ENCODE assay signal across 19 cellular contexts in genomic region chr2:33365264-33365663, GRCh38.
"Had no signal": no experiment of that assay in that cellular context is flagged by ENCODE, and none has a peak within 500 bp of the region (broad histone marks: within the 10 kb centered on the region; RNA-seq: fewer than 3 reads in every experiment).

No MANE protein-coding gene starts in this region.

- DNase-seq: activated CD4-positive, alpha-beta memory T cell treated with anti-CD3 and anti-CD28 coated beads for 36 hours; activated naive CD8-positive, alpha-beta T cell treated with anti-CD3 and anti-CD28 coated beads for 36 hours; activated T-cell treated with anti-CD3 and anti-CD28 coated beads for 4 hours; amniotic stem cell; body of pancreas; effector memory CD4-positive, alpha-beta T cell; foreskin fibroblast; glutamatergic neuron; hippocampal formation; nephron progenitor cell; nucleus accumbens; stimulated activated naive CD8-positive, alpha-beta T cell treated with anti-CD3 and anti-CD28 coated beads, Interleukin-15, Interleukin-2, amounts not matched to agents 100 U/mL and 50 U/mL, for 24 hours; T-helper 2 cell; trophoblast cell had no signal

- H3K27me3 ChIP-seq: body of pancreas, vagina had no signal

- ATAC-seq: body of pancreas; stimulated activated naive CD8-positive, alpha-beta T cell treated with anti-CD3 and anti-CD28 coated beads, Interleukin-15, Interleukin-2, amounts not matched to agents 100 U/mL and 50 U/mL, for 24 hours had no signal

- H3K27me3 Mint-ChIP-seq: activated naive CD8-positive, alpha-beta T cell treated with anti-CD3 and anti-CD28 coated beads for 36 hours; central memory CD8-positive, alpha-beta T cell had no signal

- H3K9me3 ChIP-seq: body of pancreas, vagina had no signal

- H3K4me3 Mint-ChIP-seq: activated CD4-positive, alpha-beta memory T cell treated with anti-CD3 and anti-CD28 coated beads for 36 hours; activated naive CD8-positive, alpha-beta T cell treated with anti-CD3 and anti-CD28 coated beads for 36 hours; central memory CD8-positive, alpha-beta T cell; mesothelial cell of epicardium; nephron progenitor cell had no signal

- H3K4me1 Mint-ChIP-seq: activated naive CD8-positive, alpha-beta T cell treated with anti-CD3 and anti-CD28 coated beads for 36 hours; central memory CD8-positive, alpha-beta T cell; nephron progenitor cell had no signal

- H3K36me3 Mint-ChIP-seq: activated CD4-positive, alpha-beta memory T cell treated with anti-CD3 and anti-CD28 coated beads for 36 hours; activated naive CD8-positive, alpha-beta T cell treated with anti-CD3 and anti-CD28 coated beads for 36 hours had no signal

- H3K4me3 ChIP-seq: body of pancreas, skin epidermis, vagina had no signal

- H3K36me3 ChIP-seq: vagina, WERI-Rb-1 had no signal

- H3K9me3 Mint-ChIP-seq: activated CD4-positive, alpha-beta memory T cell treated with anti-CD3 and anti-CD28 coated beads for 36 hours; activated naive CD8-positive, alpha-beta T cell treated with anti-CD3 and anti-CD28 coated beads for 36 hours; central memory CD8-positive, alpha-beta T cell; mesothelial cell of epicardium; nephron progenitor cell had no signal

- H3K4me1 ChIP-seq: vagina had no signal

- H3K27ac Mint-ChIP-seq: activated CD4-positive, alpha-beta memory T cell treated with anti-CD3 and anti-CD28 coated beads for 36 hours; activated naive CD8-positive, alpha-beta T cell treated with anti-CD3 and anti-CD28 coated beads for 36 hours; mesothelial cell of epicardium; nephron progenitor cell had no signal

- H3K27ac ChIP-seq: body of pancreas, skin epidermis, vagina, WERI-Rb-1 had no signal
